ENCODE assay signal across 26 cellular contexts in the genomic region with DNA sequence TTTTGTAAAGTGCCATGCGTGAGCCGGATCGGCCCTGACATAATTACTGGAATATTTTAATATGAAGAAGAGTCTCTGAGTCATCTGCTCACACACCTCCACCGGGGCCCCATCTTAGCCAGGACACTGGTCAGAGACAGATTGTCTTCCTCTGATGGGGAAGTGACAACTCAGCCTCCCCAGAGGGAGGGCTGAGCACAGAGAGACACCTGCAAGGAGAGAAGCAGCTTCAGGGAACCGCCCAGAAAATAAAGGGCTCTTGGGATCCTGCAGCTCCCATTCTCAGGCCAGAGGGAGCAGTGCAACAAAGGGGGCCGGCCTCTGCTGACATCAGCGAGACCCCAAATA.
DNase-seq lines count a peak whose midpoint lies in the region; ATAC-seq and TF ChIP-seq lines count a peak whose summit lies in the region.
"Had no signal": no experiment of that assay in that cellular context is flagged by ENCODE, and none has a peak within 500 bp of the region (broad histone marks: within the 10 kb centered on the region; RNA-seq: fewer than 3 reads in every experiment).

No MANE protein-coding gene starts in this region.

- H3K4me2 ChIP-seq in BLaER1: peak overlapping the region; percentile 82

- no peaks in the 10 kb centered on the region for H3K36me3 Mint-ChIP-seq in nephron progenitor cell (ENCODE audit: low read depth)
- H3K36me3 Mint-ChIP-seq in activated naive CD8-positive, alpha-beta T cell treated with anti-CD3 and anti-CD28 coated beads for 36 hours: no peaks in the 10 kb centered on the region
- H3K36me3 Mint-ChIP-seq: type B pancreatic cell had no signal

- peak; percentile 52 for DNase-seq in NCI-H146 treated with DMSO at 0.1 percent for 48 hours (lab: John Stamatoyannopoulos, UW; ENCODE audit: unreplicated experiment)
- no peak for DNase-seq in nephron progenitor cell
- no peak for DNase-seq in NCI-H1930 (lab: John Stamatoyannopoulos, UW)
- no peak for DNase-seq in amniotic stem cell (lab: John Stamatoyannopoulos, UW)
- DNase-seq in activated naive CD8-positive, alpha-beta T cell treated with anti-CD3 and anti-CD28 coated beads for 36 hours: no peak
- no peak for DNase-seq in activated T-cell treated with anti-CD3 and anti-CD28 coated beads, Interleukin-2, amount 50 U/mL, for 48 hours
- DNase-seq: activated CD4-positive, CD25-positive, alpha-beta regulatory T cell treated with anti-CD3 and anti-CD28 coated beads, Interleukin-2, amount 50 U/mL, for 72 hours; activated CD8-positive, alpha-beta T cell treated with anti-CD3 and anti-CD28 coated beads, Interleukin-2, amount 10 ng/mL, durations not matched to agents 7 days and 5 days; activated effector memory CD4-positive, alpha-beta T cell treated with anti-CD3 and anti-CD28 coated beads, Interleukin-2, amount 50 U/mL, for 16 hours; activated T-cell treated with anti-CD3 and anti-CD28 coated beads for 4 hours; BE2C; body of pancreas; COR-L47; effector CD4-positive, alpha-beta T cell; H9; heart right ventricle; NCI-H1048; NCI-H446; occipital lobe; Peyer's patch; small intestine; stimulated activated CD4-positive, alpha-beta T cell treated with anti-CD3 and anti-CD28 coated beads, Interleukin-1b, Interleukin-23, amount 100 ng/mL, for 48 hours had no signal

- H3K27me3 ChIP-seq in BLaER1: no peaks in the 10 kb centered on the region
- H3K27me3 ChIP-seq: BE2C, body of pancreas, Peyer's patch had no signal

- H3K4me1 Mint-ChIP-seq in nephron progenitor cell: peaks cover 38% of the 10 kb centered on the region
- H3K4me1 Mint-ChIP-seq in activated naive CD8-positive, alpha-beta T cell treated with anti-CD3 and anti-CD28 coated beads for 36 hours: peaks cover 7% of the 10 kb centered on the region

- no peak overlapping the region for H3K4me3 Mint-ChIP-seq in nephron progenitor cell
- no peak overlapping the region for H3K4me3 Mint-ChIP-seq in activated naive CD8-positive, alpha-beta T cell treated with anti-CD3 and anti-CD28 coated beads for 36 hours
- H3K4me3 Mint-ChIP-seq: activated CD8-positive, alpha-beta T cell treated with anti-CD3 and anti-CD28 coated beads, Interleukin-2, amount 10 ng/mL, durations not matched to agents 7 days and 5 days; H9; type B pancreatic cell had no signal

- H3K27me3 Mint-ChIP-seq in nephron progenitor cell (ENCODE audit: low read depth, poor library complexity): peaks cover 36% of the 10 kb centered on the region
- peaks cover 25% of the 10 kb centered on the region for H3K27me3 Mint-ChIP-seq in activated naive CD8-positive, alpha-beta T cell treated with anti-CD3 and anti-CD28 coated beads for 36 hours

- H3K9ac ChIP-seq in BLaER1: peak overlapping the region; percentile 62

- ATAC-seq in GM21390 (IDR thresholded peaks at IDR 0.05; ENCODE audit: unreplicated experiment): peak; percentile 28
- ATAC-seq: activated CD8-positive, alpha-beta T cell treated with anti-CD3 and anti-CD28 coated beads, Interleukin-2, amount 10 ng/mL, durations not matched to agents 7 days and 5 days; body of pancreas; heart right ventricle had no signal

- H3K9me3 ChIP-seq in BLaER1: no peaks in the 10 kb centered on the region
- H3K9me3 ChIP-seq: BE2C, heart right ventricle, Peyer's patch had no signal

- H3K4me1 ChIP-seq in BLaER1: peaks cover 78% of the 10 kb centered on the region
- H3K4me1 ChIP-seq: BE2C, body of pancreas, heart right ventricle, Peyer's patch had no signal

- H3K36me3 ChIP-seq in BLaER1: no peaks in the 10 kb centered on the region
- H3K36me3 ChIP-seq: BE2C, heart right ventricle, Peyer's patch had no signal

- H3K27ac Mint-ChIP-seq in nephron progenitor cell: peak overlapping the region; percentile 37
- no peak overlapping the region for H3K27ac Mint-ChIP-seq in activated naive CD8-positive, alpha-beta T cell treated with anti-CD3 and anti-CD28 coated beads for 36 hours
- H3K27ac Mint-ChIP-seq: activated CD8-positive, alpha-beta T cell treated with anti-CD3 and anti-CD28 coated beads, Interleukin-2, amount 10 ng/mL, durations not matched to agents 7 days and 5 days; H9; type B pancreatic cell had no signal

- peaks cover 15% of the 10 kb centered on the region for H3K9me3 Mint-ChIP-seq in nephron progenitor cell
- no peaks in the 10 kb centered on the region for H3K9me3 Mint-ChIP-seq in activated naive CD8-positive, alpha-beta T cell treated with anti-CD3 and anti-CD28 coated beads for 36 hours
- H3K9me3 Mint-ChIP-seq: type B pancreatic cell had no signal

- H4K20me1 ChIP-seq in BLaER1: no peaks in the 10 kb centered on the region

- peak overlapping the region; percentile 94 for H3K27ac ChIP-seq in BLaER1
- H3K27ac ChIP-seq: body of pancreas, epithelial cell of prostate, heart right ventricle, Peyer's patch had no signal

- TF ChIP-seq CTCF in nephron progenitor cell (IDR thresholded peaks at IDR 0.05): no peak

- H3K4me3 ChIP-seq in BLaER1: no peak overlapping the region
- H3K4me3 ChIP-seq: body of pancreas, heart right ventricle, Peyer's patch had no signal
